ENCODE assay signal across 8 cellular contexts in genomic region chr12:92078167-92079053, GRCh38.
DNase-seq lines count a peak whose midpoint lies in the region; ATAC-seq and TF ChIP-seq lines count a peak whose summit lies in the region.

No MANE protein-coding gene starts in this region.

- intact Hi-C loops in activated CD4-positive, alpha-beta memory T cell treated with anti-CD3 and anti-CD28 coated beads for 36 hours (cut with micrococcal nuclease), result loop anchor here (1.0 to 5.0 kb wide), 3 partner anchors 13 to 474 kb away; no protein-coding TSS in a partner anchor

- TF ChIP-seq POLR2A in gastroesophageal sphincter (IDR thresholded peaks at IDR 0.05), result no peak

- no peaks in the 10 kb centered on the region for H3K27me3 Mint-ChIP-seq in activated CD4-positive, alpha-beta memory T cell treated with anti-CD3 and anti-CD28 coated beads for 36 hours
- H3K27me3 Mint-ChIP-seq in activated CD4-positive, alpha-beta memory T cell treated with anti-CD3 and anti-CD28 coated beads, Interleukin-2, amount 10 ng/mL, durations not matched to agents 7 days and 5 days, result no peaks in the 10 kb centered on the region
- H3K27me3 Mint-ChIP-seq in T-helper 17 cell, result no peaks in the 10 kb centered on the region
- no peaks in the 10 kb centered on the region for H3K27me3 Mint-ChIP-seq in stimulated activated naive CD8-positive, alpha-beta T cell treated with anti-CD3 and anti-CD28 coated beads, Interleukin-15, amount 100 ng/mL, for 72 hours

- POLR2A ChIA-PET in activated CD4-positive, alpha-beta memory T cell treated with anti-CD3 and anti-CD28 coated beads for 36 hours (lab: Charles Lee), result interaction anchor here (1.0 to 1.4 kb wide), 2 partner anchors 65 to 67 kb away, joined by 3 to 6 read pairs; partner anchors contain the start of gene BTG1
- POLR2A ChIA-PET in activated CD4-positive, alpha-beta memory T cell treated with anti-CD3 and anti-CD28 coated beads, Interleukin-2, amount 10 ng/mL, durations not matched to agents 7 days and 5 days (lab: Charles Lee), result interaction anchor here (1.2 kb wide), 1 partner anchor 69 kb away, joined by 3 read pairs; no protein-coding TSS in a partner anchor

- H3K4me1 Mint-ChIP-seq in activated CD4-positive, alpha-beta memory T cell treated with anti-CD3 and anti-CD28 coated beads for 36 hours (ENCODE audit: low read depth), result peaks cover 60% of the 10 kb centered on the region
- H3K4me1 Mint-ChIP-seq in activated CD4-positive, alpha-beta memory T cell treated with anti-CD3 and anti-CD28 coated beads, Interleukin-2, amount 10 ng/mL, durations not matched to agents 7 days and 5 days, result peaks cover 31% of the 10 kb centered on the region
- H3K4me1 Mint-ChIP-seq in T-helper 17 cell, result peaks cover 33% of the 10 kb centered on the region
- peaks cover 66% of the 10 kb centered on the region for H3K4me1 Mint-ChIP-seq in stimulated activated naive CD8-positive, alpha-beta T cell treated with anti-CD3 and anti-CD28 coated beads, Interleukin-15, amount 100 ng/mL, for 72 hours

- H3K9me3 ChIP-seq in T-helper 17 cell (ENCODE audit: control insufficient read depth, low read length, poor library complexity, severe bottlenecking), result no peaks in the 10 kb centered on the region
- H3K9me3 ChIP-seq in gastroesophageal sphincter, result no peaks in the 10 kb centered on the region

- ATAC-seq in T-helper 17 cell (no peak), gastroesophageal sphincter (peak; percentile 87), HG03175 (IDR thresholded peaks at IDR 0.05; ENCODE audit: unreplicated experiment) (no peak)
- ATAC-seq in stimulated activated naive CD8-positive, alpha-beta T cell treated with anti-CD3 and anti-CD28 coated beads, Interleukin-15, amount 100 ng/mL, for 72 hours, result peak; percentile 82

- H3K4me1 ChIP-seq in gastroesophageal sphincter, result peaks cover 5 to 19% (median 6%) of the 10 kb centered on the region in 3 donors

- DNase-seq in activated CD4-positive, alpha-beta memory T cell treated with anti-CD3 and anti-CD28 coated beads for 36 hours, result peak; percentile 36
- no peak for DNase-seq in activated CD4-positive, alpha-beta memory T cell treated with anti-CD3 and anti-CD28 coated beads, Interleukin-2, amount 10 ng/mL, durations not matched to agents 7 days and 5 days
- no peak for DNase-seq in T-helper 17 cell
- no peak for DNase-seq in stimulated activated naive CD8-positive, alpha-beta T cell treated with anti-CD3 and anti-CD28 coated beads, Interleukin-15, amount 100 ng/mL, for 72 hours
- no peak for DNase-seq in NCI-H2196 treated with DMSO at 0.1 percent for 48 hours (lab: John Stamatoyannopoulos, UW; ENCODE audit: unreplicated experiment)
- no peak for DNase-seq in NCI-H1694 treated with DMSO at 0.1 percent for 48 hours (lab: John Stamatoyannopoulos, UW)

- no peak for TF ChIP-seq CTCF in gastroesophageal sphincter (IDR thresholded peaks at IDR 0.05)

- H3K4me3 Mint-ChIP-seq in activated CD4-positive, alpha-beta memory T cell treated with anti-CD3 and anti-CD28 coated beads for 36 hours, result no peak overlapping the region
- no peak overlapping the region for H3K4me3 Mint-ChIP-seq in activated CD4-positive, alpha-beta memory T cell treated with anti-CD3 and anti-CD28 coated beads, Interleukin-2, amount 10 ng/mL, durations not matched to agents 7 days and 5 days
- no peak overlapping the region for H3K4me3 Mint-ChIP-seq in T-helper 17 cell
- H3K4me3 Mint-ChIP-seq in stimulated activated naive CD8-positive, alpha-beta T cell treated with anti-CD3 and anti-CD28 coated beads, Interleukin-15, amount 100 ng/mL, for 72 hours, result peak overlapping the region in 1 of 2 donors; percentile 62

- H3K27ac Mint-ChIP-seq in activated CD4-positive, alpha-beta memory T cell treated with anti-CD3 and anti-CD28 coated beads for 36 hours, result peak overlapping the region; percentile 70
- no peak overlapping the region for H3K27ac Mint-ChIP-seq in activated CD4-positive, alpha-beta memory T cell treated with anti-CD3 and anti-CD28 coated beads, Interleukin-2, amount 10 ng/mL, durations not matched to agents 7 days and 5 days
- H3K27ac Mint-ChIP-seq in T-helper 17 cell, result peak overlapping the region; percentile 77
- peak overlapping the region in 1 of 2 donors; percentile 20 for H3K27ac Mint-ChIP-seq in stimulated activated naive CD8-positive, alpha-beta T cell treated with anti-CD3 and anti-CD28 coated beads, Interleukin-15, amount 100 ng/mL, for 72 hours

- 53 to 75% methylated on average over 2 to 4 of the region's 4 CpGs for WGBS in gastroesophageal sphincter (ENCODE audit: low coverage in 1 of 2), 2 donors

- no peaks in the 10 kb centered on the region for H3K36me3 ChIP-seq in gastroesophageal sphincter

- no peaks in the 10 kb centered on the region for H3K9me3 Mint-ChIP-seq in activated CD4-positive, alpha-beta memory T cell treated with anti-CD3 and anti-CD28 coated beads for 36 hours
- no peaks in the 10 kb centered on the region for H3K9me3 Mint-ChIP-seq in activated CD4-positive, alpha-beta memory T cell treated with anti-CD3 and anti-CD28 coated beads, Interleukin-2, amount 10 ng/mL, durations not matched to agents 7 days and 5 days
- no peaks in the 10 kb centered on the region for H3K9me3 Mint-ChIP-seq in stimulated activated naive CD8-positive, alpha-beta T cell treated with anti-CD3 and anti-CD28 coated beads, Interleukin-15, amount 100 ng/mL, for 72 hours

- peaks cover 2% of the 10 kb centered on the region for H3K36me3 Mint-ChIP-seq in activated CD4-positive, alpha-beta memory T cell treated with anti-CD3 and anti-CD28 coated beads for 36 hours
- H3K36me3 Mint-ChIP-seq in activated CD4-positive, alpha-beta memory T cell treated with anti-CD3 and anti-CD28 coated beads, Interleukin-2, amount 10 ng/mL, durations not matched to agents 7 days and 5 days (ENCODE audit: low read depth), result peaks cover 2% of the 10 kb centered on the region
- H3K36me3 Mint-ChIP-seq in T-helper 17 cell (ENCODE audit: low read depth), result peaks cover 3% of the 10 kb centered on the region

- CTCF ChIA-PET in activated CD4-positive, alpha-beta memory T cell treated with anti-CD3 and anti-CD28 coated beads for 36 hours (lab: Charles Lee), result interaction anchor here (0.7 to 0.8 kb wide), 2 partner anchors 59 to 530 kb away, joined by 3 to 4 read pairs; no protein-coding TSS in a partner anchor
- CTCF ChIA-PET in activated CD4-positive, alpha-beta memory T cell treated with anti-CD3 and anti-CD28 coated beads, Interleukin-2, amount 10 ng/mL, durations not matched to agents 7 days and 5 days (lab: Charles Lee), result no interaction called here

- H3K27ac ChIP-seq in gastroesophageal sphincter, result peak overlapping the region in 3 of 4 donors; percentile 18 to 56 (median 23)

- no peak for TF ChIP-seq EP300 in gastroesophageal sphincter (IDR thresholded peaks at IDR 0.05)

- H3K4me3 ChIP-seq in gastroesophageal sphincter, result no peak overlapping the region

- H3K27me3 ChIP-seq in gastroesophageal sphincter, result no peaks in the 10 kb centered on the region

Comparison
In these comparisons a context has a peak if more than half of its experiments do, and no peak if none do; other contexts are left out.
1. ATAC-seq: peak in gastroesophageal sphincter (single experiment) and stimulated activated naive CD8-positive, alpha-beta T cell treated with anti-CD3 and anti-CD28 coated beads, Interleukin-15, amount 100 ng/mL, for 72 hours (single experiment); none in T-helper 17 cell (single experiment) and HG03175 (single experiment).